Comparison of ENCODE assay signal across 19 cellular contexts in genomic region chr2:169301596-169302330, GRCh38.
DNase-seq lines count a peak whose midpoint lies in the region; ATAC-seq and TF ChIP-seq lines count a peak whose summit lies in the region.
"Had no signal": no experiment of that assay in that cellular context is flagged by ENCODE, and none has a peak within 500 bp of the region (broad histone marks: within the 10 kb centered on the region; RNA-seq: fewer than 3 reads in every experiment).

No MANE protein-coding gene starts in this region.

- H3K27ac ChIP-seq in breast epithelium (peak overlapping the region; percentile 31 to 79), layer of hippocampus (ENCODE audit: low read depth, low read length) (peak overlapping the region; percentile 59)
- H3K27ac ChIP-seq: 22Rv1, C4-2B had no signal

- no TSS peak for BruUV-seq in MCF 10A (replicated peaks; lab: Mats Ljungman, UMichigan)

- H3K4me3 Mint-ChIP-seq in MCF 10A (ENCODE audit: unreplicated experiment), result no peak overlapping the region

- no peaks in the 10 kb centered on the region for H3K27me3 ChIP-seq in breast epithelium
- no peaks in the 10 kb centered on the region for H3K27me3 ChIP-seq in layer of hippocampus (ENCODE audit: control insufficient read depth, insufficient read depth, low read length)

- no peaks in the 10 kb centered on the region for H3K36me3 Mint-ChIP-seq in MCF 10A (ENCODE audit: insufficient read depth, unreplicated experiment)

- peaks cover 62% of the 10 kb centered on the region for H3K27me3 Mint-ChIP-seq in MCF 10A (ENCODE audit: insufficient read depth, unreplicated experiment)

- no peaks in the 10 kb centered on the region for H3K9me3 Mint-ChIP-seq in MCF 10A (ENCODE audit: unreplicated experiment)

- H3K4me3 ChIP-seq in breast epithelium, result no peak overlapping the region

- CTCF ChIA-PET in MCF 10A (lab: Yijun Ruan, JAX), result no interaction called here

- no peak overlapping the region for H3K27ac Mint-ChIP-seq in MCF 10A (ENCODE audit: low read depth, unreplicated experiment)

- no peaks in the 10 kb centered on the region for H3K4me1 Mint-ChIP-seq in MCF 10A (ENCODE audit: insufficient read depth, unreplicated experiment)

- intact Hi-C loops in breast epithelium (cut with DNase I; ENCODE audit: low total_unique reads) (no loop called here), MCF 10A (cut with micrococcal nuclease) (no loop called here)

- no peak for TF ChIP-seq POLR2A in breast epithelium (IDR thresholded peaks at IDR 0.05)

- no peaks in the 10 kb centered on the region for H3K9me3 ChIP-seq in breast epithelium

- TF ChIP-seq CTCF in breast epithelium (IDR thresholded peaks at IDR 0.05) (no peak), MCF 10A (IDR thresholded peaks at IDR 0.05; ENCODE audit: unreplicated experiment) (no peak)

- DNase-seq in breast epithelium (ENCODE audit: low spot score in 2 of 2), result no peak
- DNase-seq in MCF 10A (ENCODE audit: unreplicated experiment), result no peak
- peak; percentile 67 for DNase-seq in pons (ENCODE audit: low spot score)
- DNase-seq in activated CD4-positive, CD25-positive, alpha-beta regulatory T cell treated with anti-CD3 and anti-CD28 coated beads, Interleukin-2, amount 50 U/mL, for 72 hours, result no peak
- no peak for DNase-seq in cerebellar cortex (ENCODE audit: low spot score)
- no peak for DNase-seq in kidney tubule cell (ENCODE audit: low spot score)
- DNase-seq: AML-193, DMS 273 treated with DMSO at 0.1 percent for 48 hours, DND-41, KBM-7, NCI-H1694, NCI-H2081 treated with DMSO at 0.1 percent for 48 hours, NCI-H774, SHP77 had no signal

- no peak for ATAC-seq in HG03565 (IDR thresholded peaks at IDR 0.05; ENCODE audit: unreplicated experiment)
- ATAC-seq: HepG2 had no signal

- no peaks in the 10 kb centered on the region for H3K36me3 ChIP-seq in breast epithelium

- no peaks in the 10 kb centered on the region for H3K4me1 ChIP-seq in breast epithelium

- POLR2A ChIA-PET in MCF 10A (lab: Yijun Ruan, JAX), result interaction anchor here (0.6 to 1.6 kb wide), 3 partner anchors 41 to 361 kb away, joined by 3 to 4 read pairs (median 3); no protein-coding TSS in a partner anchor
